22 cellular contexts compared by ENCODE assay signal in the genomic region with DNA sequence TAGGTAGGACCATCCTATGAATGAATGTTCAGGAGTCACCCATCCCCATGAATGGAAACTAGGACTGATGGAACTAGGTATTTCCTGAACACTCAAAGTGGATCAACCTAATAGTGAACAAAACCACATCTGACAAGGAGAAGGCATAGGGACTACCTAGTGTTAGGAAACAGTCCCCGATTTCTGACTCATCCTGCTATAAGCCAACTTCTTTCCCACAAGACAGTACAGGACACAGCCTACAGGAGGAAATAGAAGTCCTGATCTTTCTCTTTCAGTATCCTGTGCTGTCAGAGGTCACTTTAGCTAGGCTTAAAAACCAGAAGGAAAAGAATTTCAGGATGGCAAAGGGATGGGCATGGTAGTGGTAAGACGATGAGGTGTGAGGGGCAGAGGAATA. TPM values are rescaled to one million over a fixed set of nuclear protein-coding genes. Genes with fewer than 3 reads are reported as not detected.
DNase-seq lines count a peak whose midpoint lies in the region; ATAC-seq and TF ChIP-seq lines count a peak whose summit lies in the region.
"Had no signal": no experiment of that assay in that cellular context is flagged by ENCODE, and none has a peak within 500 bp of the region (broad histone marks: within the 10 kb centered on the region; RNA-seq: fewer than 3 reads in every experiment).

No MANE protein-coding gene starts in this region.

- H3K4me3 Mint-ChIP-seq in stimulated activated effector memory CD8-positive, alpha-beta T cell treated with anti-CD3 and anti-CD28 coated beads, Interleukin-12 subunit alpha, Interleukin-12 subunit beta, amount 100 ng/mL, for 72 hours, result no peak overlapping the region
- H3K4me3 Mint-ChIP-seq: activated CD4-positive, alpha-beta memory T cell treated with anti-CD3 and anti-CD28 coated beads for 36 hours; CD4-positive, alpha-beta memory T cell; endodermal cell; neural progenitor cell; T-helper 17 cell had no signal

- no peak overlapping the region for H2AFZ ChIP-seq in mammary epithelial cell (ENCODE audit: low read depth, low read length)
- H2AFZ ChIP-seq: neural progenitor cell had no signal

- in situ Hi-C loops in mammary epithelial cell (cut with MboI; ENCODE audit: low sequenced_read_pairs in 2 of 2), result no loop called here

- peaks cover 10% of the 10 kb centered on the region for H3K4me1 ChIP-seq in mammary epithelial cell (ENCODE audit: insufficient read depth, low read length)
- H3K4me1 ChIP-seq: gastrocnemius medialis, neural progenitor cell, prostate gland, SJCRH30 had no signal

- no peak overlapping the region for H3K27ac Mint-ChIP-seq in stimulated activated effector memory CD8-positive, alpha-beta T cell treated with anti-CD3 and anti-CD28 coated beads, Interleukin-12 subunit alpha, Interleukin-12 subunit beta, amount 100 ng/mL, for 72 hours
- H3K27ac Mint-ChIP-seq: activated CD4-positive, alpha-beta memory T cell treated with anti-CD3 and anti-CD28 coated beads for 36 hours; CD4-positive, alpha-beta memory T cell; endodermal cell; neural progenitor cell; T-helper 17 cell had no signal

- no peak for ATAC-seq in HG02870 (IDR thresholded peaks at IDR 0.05; ENCODE audit: unreplicated experiment)
- ATAC-seq in stimulated activated effector memory CD8-positive, alpha-beta T cell treated with anti-CD3 and anti-CD28 coated beads, Interleukin-12 subunit alpha, Interleukin-12 subunit beta, amount 100 ng/mL, for 72 hours, result no peak
- ATAC-seq: gastrocnemius medialis, T-helper 17 cell had no signal

- intact Hi-C loops in mammary epithelial cell (cut with micrococcal nuclease), result no loop called here

- H3K9me3 ChIP-seq in mammary epithelial cell (replicated peaks; ENCODE audit: insufficient read depth, low read length), result no peaks in the 10 kb centered on the region
- H3K9me3 ChIP-seq: gastrocnemius medialis, prostate gland, SJCRH30 had no signal

- no peaks in the 10 kb centered on the region for H3K79me2 ChIP-seq in mammary epithelial cell (ENCODE audit: insufficient read depth, low read length)

- 50% methylated on average over 2 of the region's 2 CpGs for WGBS in mammary epithelial cell (ENCODE audit: low coverage, missing lambda C conversion rate)

- H3K4me3 ChIP-seq in mammary epithelial cell (replicated peaks in 1 of 3; ENCODE audit: insufficient read depth in 1 of 3, low read depth in 2 of 3, low read length in 3 of 3), result no peak overlapping the region
- H3K4me3 ChIP-seq: gastrocnemius medialis, neural progenitor cell, prostate gland, SJCRH30 had no signal

- H3K4me2 ChIP-seq in mammary epithelial cell (ENCODE audit: insufficient read depth, low read depth, low read length), result no peak overlapping the region
- H3K4me2 ChIP-seq: neural progenitor cell had no signal

- dilution Hi-C loops in mammary epithelial cell (cut with HindIII; ENCODE audit: low sequenced_read_pairs), result no loop called here

- TF ChIP-seq CTCF in mammary epithelial cell (conservative IDR thresholded peaks at IDR 0.05 in 1 of 2, IDR thresholded peaks at IDR 0.05 in 1 of 2; ENCODE audit: extremely low read depth in 1 of 2, insufficient read depth in 1 of 2, low read depth in 1 of 2, low read length in 2 of 2), result peak in 1 of 2 donors; percentile 28

- DNase-seq in AG08395 (ENCODE audit: low spot score) (peak; percentile 18), HPDE6-E6E7 (ENCODE audit: extremely low spot score) (peak; percentile 49), mammary epithelial cell (peak; percentile 87), glomerular visceral epithelial cell (ENCODE audit: extremely low spot score) (peak; percentile 71), mucosa of gallbladder (ENCODE audit: low spot score) (no peak)
- no peak for DNase-seq in activated naive CD4-positive, alpha-beta T cell treated with anti-CD3 and anti-CD28 coated beads, Interleukin-2, amount 50 U/mL, for 16 hours
- DNase-seq in stimulated activated effector memory CD8-positive, alpha-beta T cell treated with anti-CD3 and anti-CD28 coated beads, Interleukin-12 subunit alpha, Interleukin-12 subunit beta, amount 100 ng/mL, for 72 hours (ENCODE audit: low spot score in 2 of 2), result no peak
- DNase-seq: activated CD4-positive, alpha-beta memory T cell treated with anti-CD3 and anti-CD28 coated beads for 36 hours; activated T-cell treated with anti-CD3 and anti-CD28 coated beads for 4 hours; CD4-positive, alpha-beta memory T cell; DMS79; endodermal cell; gastrocnemius medialis; NCI-H1417 treated with DMSO at 0.1 percent for 48 hours; OCI-M1; SJCRH30; stimulated activated CD4-positive, alpha-beta T cell treated with anti-CD3 and anti-CD28 coated beads, Interleukin-4, amount 100 ng/mL, for 24 hours; T-helper 17 cell; WERI-Rb-1 had no signal

- CTCF ChIA-PET in mammary epithelial cell (lab: Charles Lee; ENCODE audit: low non-redundant PET), result no interaction called here

- H3K27ac ChIP-seq in mammary epithelial cell (ENCODE audit: insufficient read depth, low read depth, low read length), result no peak overlapping the region
- H3K27ac ChIP-seq: gastrocnemius medialis, neural progenitor cell, prostate gland, SJCRH30, WERI-Rb-1 had no signal

- no peaks in the 10 kb centered on the region for H4K20me1 ChIP-seq in mammary epithelial cell (ENCODE audit: insufficient read depth, low read length)

- H3K27me3 ChIP-seq in mammary epithelial cell (ENCODE audit: insufficient read depth, low read length), result no peaks in the 10 kb centered on the region
- H3K27me3 ChIP-seq: gastrocnemius medialis, neural progenitor cell, SJCRH30 had no signal

- H3K36me3 Mint-ChIP-seq in stimulated activated effector memory CD8-positive, alpha-beta T cell treated with anti-CD3 and anti-CD28 coated beads, Interleukin-12 subunit alpha, Interleukin-12 subunit beta, amount 100 ng/mL, for 72 hours, result no peaks in the 10 kb centered on the region

- H3K9me3 Mint-ChIP-seq in stimulated activated effector memory CD8-positive, alpha-beta T cell treated with anti-CD3 and anti-CD28 coated beads, Interleukin-12 subunit alpha, Interleukin-12 subunit beta, amount 100 ng/mL, for 72 hours, result no peaks in the 10 kb centered on the region
- H3K9me3 Mint-ChIP-seq: activated CD4-positive, alpha-beta memory T cell treated with anti-CD3 and anti-CD28 coated beads for 36 hours; endodermal cell; neural progenitor cell had no signal

- H3K4me1 Mint-ChIP-seq in stimulated activated effector memory CD8-positive, alpha-beta T cell treated with anti-CD3 and anti-CD28 coated beads, Interleukin-12 subunit alpha, Interleukin-12 subunit beta, amount 100 ng/mL, for 72 hours, result peaks cover 5% of the 10 kb centered on the region
- H3K4me1 Mint-ChIP-seq: neural progenitor cell had no signal

- H3K36me3 ChIP-seq in mammary epithelial cell (ENCODE audit: insufficient read depth, low read length), result no peaks in the 10 kb centered on the region
- H3K36me3 ChIP-seq: gastrocnemius medialis, neural progenitor cell, prostate gland, SJCRH30, WERI-Rb-1 had no signal

- no TSS peak for BruUV-seq in mammary epithelial cell (replicated peaks; lab: Mats Ljungman, UMichigan)

- no peak overlapping the region for H3K9ac ChIP-seq in mammary epithelial cell (ENCODE audit: insufficient read depth, low read length)
- H3K9ac ChIP-seq: neural progenitor cell had no signal

RNA-seq across cellular contexts. Expression of a gene that starts 19.5 kb away (rescaled TPM):
- total RNA-seq in mammary epithelial cell (10 to 100 TPM; 11.5 to 34.1 TPM), mucosa of gallbladder (105 TPM)
- 19.0 TPM for polyA plus RNA-seq in mammary epithelial cell
- polyA minus RNA-seq in mammary epithelial cell, result 25.1 TPM

Comparison
In these comparisons a context has a peak if more than half of its experiments do, and no peak if none do; other contexts are left out.
1. DNase-seq: peak in AG08395 (single experiment), HPDE6-E6E7 (single experiment), mammary epithelial cell (single experiment) and glomerular visceral epithelial cell (single experiment); none in activated naive CD4-positive, alpha-beta T cell treated with anti-CD3 and anti-CD28 coated beads, Interleukin-2, amount 50 U/mL, for 16 hours (single experiment), mucosa of gallbladder (single experiment) and stimulated activated effector memory CD8-positive, alpha-beta T cell treated with anti-CD3 and anti-CD28 coated beads, Interleukin-12 subunit alpha, Interleukin-12 subunit beta, amount 100 ng/mL, for 72 hours (0 of 2).